28 cellular contexts compared by ENCODE assay signal in the genomic region with DNA sequence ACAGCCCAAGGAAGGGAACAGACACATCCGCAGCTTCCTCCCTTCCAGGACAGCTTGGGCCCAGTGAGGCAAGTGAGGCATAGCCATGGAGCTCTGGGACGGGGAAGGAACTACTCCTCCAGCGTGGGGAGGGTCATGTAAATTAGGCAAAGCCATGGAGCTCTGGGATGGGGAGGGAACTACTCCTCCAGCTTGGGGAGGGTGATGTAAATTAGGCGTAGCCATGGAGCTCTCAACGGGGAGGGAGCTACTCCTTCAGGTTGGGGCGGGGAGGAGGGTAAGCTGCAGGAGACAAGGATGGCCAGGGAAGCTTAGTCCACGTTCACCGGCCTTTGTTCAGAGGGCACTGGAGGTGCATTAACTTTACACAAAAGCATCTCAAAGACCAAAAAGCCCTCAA.
"Had no signal": no experiment of that assay in that cellular context is flagged by ENCODE, and none has a peak within 500 bp of the region (broad histone marks: within the 10 kb centered on the region; RNA-seq: fewer than 3 reads in every experiment).

No MANE protein-coding gene starts in this region.

- H3K27ac ChIP-seq: colonic mucosa, esophagus muscularis mucosa, foreskin keratinocyte, gastroesophageal sphincter, heart left ventricle, hepatocyte, ovary, psoas muscle, sigmoid colon, stomach, thyroid gland, vagina had no signal

- H3K79me2 ChIP-seq: hepatocyte had no signal

- H3K27me3 ChIP-seq: colonic mucosa, foreskin keratinocyte, hepatocyte, ovary, sigmoid colon, stomach, thyroid gland, vagina had no signal

- H3K4me1 ChIP-seq: colonic mucosa, esophagus muscularis mucosa, foreskin keratinocyte, gastroesophageal sphincter, heart left ventricle, psoas muscle, sigmoid colon, stomach, thyroid gland, vagina had no signal

- H3K36me3 Mint-ChIP-seq: naive B cell; natural killer cell treated with Interleukin-12 subunit alpha and Interleukin-12 subunit beta and Interleukin-15 and Interleukin-18, amount 100 ng/mL, for 72 hours; stimulated activated effector memory CD8-positive, alpha-beta T cell treated with anti-CD3 and anti-CD28 coated beads, Interleukin-12 subunit alpha, Interleukin-12 subunit beta, amount 100 ng/mL, for 72 hours had no signal

- H2AFZ ChIP-seq: hepatocyte had no signal

- H3K4me1 Mint-ChIP-seq: memory B cell; naive B cell; stimulated activated effector memory CD8-positive, alpha-beta T cell treated with anti-CD3 and anti-CD28 coated beads, Interleukin-12 subunit alpha, Interleukin-12 subunit beta, amount 100 ng/mL, for 72 hours had no signal

- ATAC-seq: foreskin keratinocyte; gastroesophageal sphincter; heart left ventricle; mucosa of descending colon; natural killer cell treated with Interleukin-12 subunit alpha and Interleukin-12 subunit beta and Interleukin-15 and Interleukin-18, amount 100 ng/mL, for 72 hours; psoas muscle; stimulated activated effector memory CD8-positive, alpha-beta T cell treated with anti-CD3 and anti-CD28 coated beads, Interleukin-12 subunit alpha, Interleukin-12 subunit beta, amount 100 ng/mL, for 72 hours had no signal

- DNase-seq: colonic mucosa; effector CD8-positive, alpha-beta T cell; foreskin keratinocyte; heart left ventricle; mucosa of descending colon; naive B cell; occipital lobe; ovary; posterior cingulate gyrus; psoas muscle; right cardiac atrium; sigmoid colon; stimulated activated CD4-positive, alpha-beta T cell treated with anti-CD3 and anti-CD28 coated beads, Interleukin-2, amount 100 ng/mL, for 24 hours; stimulated activated CD4-positive, alpha-beta T cell treated with anti-CD3 and anti-CD28 coated beads, Interleukin-4, amount 100 ng/mL, for 24 hours; stimulated activated naive CD4-positive, alpha-beta T cell treated with Interleukin-2 at 50 U/mL for 16 hours; stomach; thyroid gland; trophoblast cell had no signal

- H3K27ac Mint-ChIP-seq: dendritic cell treated with granulocyte-macrophage colony-stimulating factor and Interleukin-4, amounts not matched to agents 40 ng/mL and 50 ng/mL, for 4 days; memory B cell; mesothelial cell of epicardium; natural killer cell treated with Interleukin-12 subunit alpha and Interleukin-12 subunit beta and Interleukin-15 and Interleukin-18, amount 100 ng/mL, for 72 hours; stimulated activated effector memory CD8-positive, alpha-beta T cell treated with anti-CD3 and anti-CD28 coated beads, Interleukin-12 subunit alpha, Interleukin-12 subunit beta, amount 100 ng/mL, for 72 hours had no signal

- H3K4me2 ChIP-seq: hepatocyte had no signal

- H3K9me3 ChIP-seq: colonic mucosa, esophagus muscularis mucosa, gastroesophageal sphincter, mucosa of descending colon, ovary, psoas muscle, sigmoid colon, stomach, thyroid gland, vagina had no signal

- H3K4me3 Mint-ChIP-seq: dendritic cell treated with granulocyte-macrophage colony-stimulating factor and Interleukin-4, amounts not matched to agents 40 ng/mL and 50 ng/mL, for 4 days; memory B cell; mesothelial cell of epicardium; naive B cell; natural killer cell treated with Interleukin-12 subunit alpha and Interleukin-12 subunit beta and Interleukin-15 and Interleukin-18, amount 100 ng/mL, for 72 hours; stimulated activated effector memory CD8-positive, alpha-beta T cell treated with anti-CD3 and anti-CD28 coated beads, Interleukin-12 subunit alpha, Interleukin-12 subunit beta, amount 100 ng/mL, for 72 hours had no signal

- H3K4me3 ChIP-seq: colonic mucosa, esophagus muscularis mucosa, gastroesophageal sphincter, heart left ventricle, hepatocyte, lung, mucosa of descending colon, ovary, psoas muscle, sigmoid colon, stomach, thyroid gland, vagina had no signal

- H3K9me3 Mint-ChIP-seq: dendritic cell treated with granulocyte-macrophage colony-stimulating factor and Interleukin-4, amounts not matched to agents 40 ng/mL and 50 ng/mL, for 4 days; naive B cell; natural killer cell treated with Interleukin-12 subunit alpha and Interleukin-12 subunit beta and Interleukin-15 and Interleukin-18, amount 100 ng/mL, for 72 hours; stimulated activated effector memory CD8-positive, alpha-beta T cell treated with anti-CD3 and anti-CD28 coated beads, Interleukin-12 subunit alpha, Interleukin-12 subunit beta, amount 100 ng/mL, for 72 hours had no signal

- H3K36me3 ChIP-seq: colonic mucosa, heart left ventricle, ovary, thyroid gland, vagina had no signal
